In the genomic region with DNA sequence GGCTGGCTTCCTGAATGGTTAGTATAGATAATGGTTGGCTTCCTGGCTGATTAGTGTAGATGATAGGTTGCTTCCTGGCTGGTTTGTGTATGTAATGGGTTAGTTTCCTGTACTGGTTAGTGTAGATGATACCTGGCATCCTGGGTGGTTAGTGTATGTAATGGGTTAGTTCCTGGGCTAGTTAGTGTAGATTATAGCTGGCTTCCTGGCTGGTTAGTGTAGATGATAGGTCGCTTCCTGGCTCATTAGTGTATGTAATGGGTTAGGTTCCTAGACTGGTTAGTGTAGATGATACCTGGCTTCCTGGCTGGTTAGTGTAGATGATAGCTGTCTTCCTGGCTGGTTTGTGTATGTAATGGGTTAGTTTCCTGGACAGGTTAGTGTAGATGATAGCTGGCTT, we compare ENCODE assay signal across 26 cellular contexts.
"Had no signal": no experiment of that assay in that cellular context is flagged by ENCODE, and none has a peak within 500 bp of the region (broad histone marks: within the 10 kb centered on the region; RNA-seq: fewer than 3 reads in every experiment).

No MANE protein-coding gene starts in this region.

- FAIRE-seq: pancreas, small intestine had no signal

- H3K4me2 ChIP-seq: hepatocyte had no signal

- H3K36me3 ChIP-seq: heart right ventricle, left ventricle myocardium inferior, pancreas, prostate gland, sigmoid colon, spleen, stomach, thyroid gland, transverse colon, upper lobe of left lung had no signal

- H2AFZ ChIP-seq: hepatocyte had no signal

- H3K27me3 ChIP-seq: hepatocyte, pancreas, testis, thyroid gland, transverse colon, upper lobe of left lung had no signal

- H3K4me1 Mint-ChIP-seq: mesothelial cell of epicardium; nephron; neural crest cell; stimulated activated effector memory CD8-positive, alpha-beta T cell treated with anti-CD3 and anti-CD28 coated beads, Interleukin-12 subunit alpha, Interleukin-12 subunit beta, amount 100 ng/mL, for 72 hours had no signal

- H3K9me3 Mint-ChIP-seq: nephron, neural crest cell had no signal

- H3K27ac Mint-ChIP-seq: mesothelial cell of epicardium; naive B cell; nephron; stimulated activated effector memory CD8-positive, alpha-beta T cell treated with anti-CD3 and anti-CD28 coated beads, Interleukin-12 subunit alpha, Interleukin-12 subunit beta, amount 100 ng/mL, for 72 hours had no signal

- H3K27ac ChIP-seq: heart right ventricle, hepatocyte, left ventricle myocardium inferior, pancreas, prostate gland, sigmoid colon, spleen, stomach, testis, thyroid gland, transverse colon, upper lobe of left lung had no signal

- H3K4me3 ChIP-seq: heart right ventricle, hepatocyte, left ventricle myocardium inferior, lung, pancreas, prostate gland, sigmoid colon, spleen, stomach, testis, thyroid gland, transverse colon, upper lobe of left lung had no signal

- H3K79me2 ChIP-seq: hepatocyte had no signal

- H3K4me3 Mint-ChIP-seq: mesothelial cell of epicardium; nephron; neural crest cell; stimulated activated effector memory CD8-positive, alpha-beta T cell treated with anti-CD3 and anti-CD28 coated beads, Interleukin-12 subunit alpha, Interleukin-12 subunit beta, amount 100 ng/mL, for 72 hours had no signal

- H3K9me3 ChIP-seq: left ventricle myocardium inferior, pancreas, prostate gland, sigmoid colon, testis, thyroid gland, transverse colon had no signal

- ATAC-seq: heart right ventricle; pancreas; right cardiac atrium; stimulated activated effector memory CD8-positive, alpha-beta T cell treated with anti-CD3 and anti-CD28 coated beads, Interleukin-12 subunit alpha, Interleukin-12 subunit beta, amount 100 ng/mL, for 72 hours had no signal

- H3K4me1 ChIP-seq: heart right ventricle, left ventricle myocardium inferior, pancreas, prostate gland, sigmoid colon, spleen, stomach, testis, thyroid gland, transverse colon, upper lobe of left lung had no signal

- H3K36me3 Mint-ChIP-seq: mesothelial cell of epicardium; naive B cell; stimulated activated effector memory CD8-positive, alpha-beta T cell treated with anti-CD3 and anti-CD28 coated beads, Interleukin-12 subunit alpha, Interleukin-12 subunit beta, amount 100 ng/mL, for 72 hours had no signal

- DNase-seq: heart right ventricle; islet precursor cell; left ventricle myocardium inferior; mesendoderm; naive B cell; nucleus accumbens; retina; sigmoid colon; small intestine; spleen; stimulated activated CD4-positive, alpha-beta T cell treated with anti-CD3 and anti-CD28 coated beads, Interleukin-4, amount 100 ng/mL, for 24 hours; stimulated activated naive CD4-positive, alpha-beta T cell; stomach; testis; thyroid gland; transverse colon had no signal
